ENCODE assay signal across 11 cellular contexts in the genomic region with DNA sequence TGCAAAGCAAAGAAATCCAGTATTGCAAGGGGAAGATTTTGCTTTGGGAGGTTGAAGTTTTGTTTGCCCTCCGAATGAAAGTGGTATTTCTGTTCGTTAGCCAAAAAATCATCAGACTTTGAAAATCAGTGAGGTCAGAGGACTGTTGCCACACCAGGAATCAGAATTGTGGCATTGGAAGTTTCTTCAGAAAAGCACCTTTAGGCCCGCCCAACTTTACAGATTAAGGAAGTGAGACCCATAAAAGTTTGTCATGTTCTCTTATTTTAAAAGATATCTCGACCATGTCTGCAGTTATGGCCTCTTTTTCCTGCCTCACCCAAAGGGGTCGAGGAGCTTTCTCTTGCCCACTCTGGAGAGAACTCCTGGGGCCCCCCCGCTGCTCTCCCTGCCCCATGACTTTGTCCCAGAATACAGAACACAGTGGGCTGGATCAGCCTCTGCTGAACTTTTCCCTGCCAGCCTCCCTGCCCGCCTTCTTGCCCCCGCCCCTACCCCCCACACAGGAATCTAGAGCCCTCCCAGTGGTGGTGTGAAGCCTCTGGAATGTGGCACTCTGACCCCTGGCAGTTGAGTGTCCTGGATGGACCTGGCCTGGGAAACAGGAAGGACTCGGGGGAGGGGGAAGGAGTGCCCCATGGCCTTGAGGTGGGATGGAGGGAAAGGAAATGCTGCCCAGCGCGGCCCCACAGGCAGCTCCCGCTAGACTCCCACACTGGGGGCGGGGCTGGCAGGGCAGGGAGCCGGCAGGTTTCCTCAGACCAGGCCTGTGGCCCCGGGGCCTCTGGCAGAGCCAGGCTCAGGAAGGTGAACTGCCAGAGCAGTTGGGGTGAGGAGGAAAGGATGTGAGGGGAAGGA. TPM values are rescaled to one million over a fixed set of nuclear protein-coding genes. Genes with fewer than 3 reads are reported as not detected.
A peak's percentile ranks its signal among the peaks of the same experiment; 100 is the strongest.
DNase-seq lines count a peak whose midpoint lies in the region; ATAC-seq and TF ChIP-seq lines count a peak whose summit lies in the region.
"Had no signal": no experiment of that assay in that cellular context is flagged by ENCODE, and none has a peak within 500 bp of the region (broad histone marks: within the 10 kb centered on the region; RNA-seq: fewer than 3 reads in every experiment).

No MANE protein-coding gene starts in this region.

- H2AFZ ChIP-seq in H9 (ENCODE audit: low read length) = no peak overlapping the region

- H3K4me1 ChIP-seq in H9 (ENCODE audit: insufficient read depth, low read length) = peaks cover 17% of the 10 kb centered on the region

- H3K4me3 Mint-ChIP-seq in H9 = no peak overlapping the region

- peak overlapping the region; percentile 66; the same call in 1 of the 2 replicates for H3K14ac ChIP-seq in H9 (ENCODE audit: insufficient read depth, low read length)

- H3K36me3 Mint-ChIP-seq in H9 (ENCODE audit: insufficient read depth in 1 of 3, low read depth in 3 of 3) = peaks cover 0 to 10% (median 5%) of the 10 kb centered on the region in 3 experiments; a peak in 4 of 7 replicates

- WGBS in H9 (ENCODE audit: extremely low coverage, insufficient read length, low lambda C conversion rate) = no CpG with 5 or more reads among the region's 15 CpGs

- H3K27ac Mint-ChIP-seq in H9 = peak overlapping the region; percentile 18 to 78 (median 46); a peak in 3 of 7 replicates

- no peaks in the 10 kb centered on the region; the same call in 1 of the 2 replicates for H3K27me3 Mint-ChIP-seq in H9 (ENCODE audit: low read depth)

- no peak overlapping the region for H2BK12ac ChIP-seq in H9 (ENCODE audit: insufficient read length, low read depth, low read length)

- H3K23ac ChIP-seq in H9 (ENCODE audit: insufficient read length, low read depth, low read length) = no peak overlapping the region

- H3K4ac ChIP-seq in H9 (ENCODE audit: low read depth, low read length) = no peak overlapping the region

- peaks cover 61 to 70% of the 10 kb centered on the region in 2 experiments for H3K4me1 Mint-ChIP-seq in H9

- no peaks in the 10 kb centered on the region; a peak in 1 of 5 replicates for H3K9me3 Mint-ChIP-seq in H9

- no peaks in the 10 kb centered on the region for H3K27me3 ChIP-seq in H9 (ENCODE audit: insufficient read depth, low read length)

- H3K79me2 ChIP-seq in H9 (ENCODE audit: insufficient read depth, low read length) = peaks cover 27% of the 10 kb centered on the region; the same call in 1 of the 2 replicates

- H2AK5ac ChIP-seq in H9 (ENCODE audit: insufficient read length, low read length) = no peak overlapping the region

- no peak overlapping the region for H3K56ac ChIP-seq in H9 (ENCODE audit: insufficient read length, low read depth, low read length)

- H3T11ph ChIP-seq in H9 (ENCODE audit: low read length) = no peak overlapping the region

- no peaks in the 10 kb centered on the region for H3K79me1 ChIP-seq in H9 (ENCODE audit: insufficient read depth, low read depth, low read length, poor library complexity, severe bottlenecking)

- DNase-seq in H9 (peak; percentile 87), T1000 (lab: John Stamatoyannopoulos, UW) (peak; percentile 59), left ventricle myocardium superior (peak; percentile 54), pulmonary artery endothelial cell (ENCODE audit: low read depth, low spot score) (peak; percentile 64), GM10266 (ENCODE audit: extremely low spot score) (no peak), NCI-H510A (lab: John Stamatoyannopoulos, UW) (no peak)
- no peak for DNase-seq in stimulated activated naive CD4-positive, alpha-beta T cell treated with Interleukin-2 at 50 U/mL for 16 hours (lab: John Stamatoyannopoulos, UW)
- DNase-seq: activated CD4-positive, alpha-beta T cell treated with anti-CD3 and anti-CD28 coated beads for 1 hour; DND-41; NCI-H446 had no signal

- no peak overlapping the region for H4K91ac ChIP-seq in H9 (ENCODE audit: insufficient read length, low read depth, low read length)

- ATAC-seq in left ventricle myocardium superior = peak; percentile 67
- no peak for ATAC-seq in GM19467 (IDR thresholded peaks at IDR 0.05; ENCODE audit: unreplicated experiment)

- intact Hi-C loops in left ventricle myocardium superior (cut with micrococcal nuclease) = no loop called here

- no peak overlapping the region for H4K5ac ChIP-seq in H9 (ENCODE audit: insufficient read length, low read depth, low read length)

- H4K20me1 ChIP-seq in H9 (ENCODE audit: control insufficient read depth, insufficient read depth, insufficient read length) = no peaks in the 10 kb centered on the region

- no peaks in the 10 kb centered on the region for H3K23me2 ChIP-seq in H9 (ENCODE audit: insufficient read length, low read depth, low read length, poor library complexity, severe bottlenecking)

- H2BK15ac ChIP-seq in H9 (ENCODE audit: low read depth, low read length) = no peak overlapping the region

- no peak overlapping the region for H3K27ac ChIP-seq in H9 (ENCODE audit: insufficient read length, low read depth, low read length)

- no peak for TF ChIP-seq CTCF in H9 (conservative IDR thresholded peaks at IDR 0.05)
- TF ChIP-seq CTCF in GM10266 (IDR thresholded peaks at IDR 0.05; ENCODE audit: control insufficient read depth, insufficient read depth, low read depth, missing control alignments) = no peak

- no peak overlapping the region for H2BK5ac ChIP-seq in H9 (ENCODE audit: insufficient read length, low read length)

- H2BK20ac ChIP-seq in H9 (ENCODE audit: low read depth, low read length, poor library complexity, severe bottlenecking) = no peak overlapping the region

- no peak overlapping the region for H3K9ac ChIP-seq in H9 (ENCODE audit: extremely low read depth, insufficient read length, low read length)

- no peak overlapping the region for H3K4me2 ChIP-seq in H9 (ENCODE audit: insufficient read depth, insufficient read length, low read length)

- no peak overlapping the region for H3K18ac ChIP-seq in H9 (ENCODE audit: insufficient read length, low read depth, low read length)

- H4K8ac ChIP-seq in H9 (replicated peaks; ENCODE audit: insufficient read length, low read depth, low read length) = no peak overlapping the region

- H2BK120ac ChIP-seq in H9 (ENCODE audit: low read depth, low read length, poor library complexity, severe bottlenecking) = no peak overlapping the region

- no peaks in the 10 kb centered on the region for H3K9me3 ChIP-seq in H9 (ENCODE audit: control insufficient read depth, low read depth, low read length)

RNA-seq across cellular contexts. Expression of a gene that starts 25.3 kb away (rescaled TPM):
- 27.0 and 27.6 TPM in 2 replicates for total RNA-seq in H9 (2021)
- total RNA-seq in left ventricle myocardium superior = 26.0 TPM
- 790 and 1,031 TPM in 2 replicates for total RNA-seq in pulmonary artery endothelial cell

Comparison
In these comparisons a context has a peak if more than half of its experiments do, and no peak if none do; other contexts are left out.
1. DNase-seq: peak in H9 (single experiment), T1000 (single experiment), left ventricle myocardium superior (single experiment) and pulmonary artery endothelial cell (single experiment); none in stimulated activated naive CD4-positive, alpha-beta T cell treated with Interleukin-2 at 50 U/mL for 16 hours (single experiment), GM10266 (single experiment) and NCI-H510A (single experiment).
2. RNA of a gene that starts 25.3 kb away (total RNA-seq): 790 to 1,031 TPM in pulmonary artery endothelial cell; 27.0 to 27.6 TPM in H9 and 26.0 TPM in left ventricle myocardium superior (single experiment); every median in the first group is over 10 times any median in the second.